8 cellular contexts compared by ENCODE assay signal in genomic region chr6:122472022-122472340, GRCh38. TPM values are rescaled to one million over a fixed set of nuclear protein-coding genes. Genes with fewer than 3 reads are reported as not detected.
A peak's percentile ranks its signal among the peaks of the same experiment; 100 is the strongest.
DNase-seq lines count a peak whose midpoint lies in the region; ATAC-seq, FAIRE-seq and TF ChIP-seq lines count a peak whose summit lies in the region.

No MANE protein-coding gene starts in this region.

- H3K9me3 ChIP-seq in adipocyte (ENCODE audit: control insufficient read depth, low read length), result no peaks in the 10 kb centered on the region
- H3K9me3 ChIP-seq in kidney (ENCODE audit: control insufficient read depth in 1 of 2, low read length in 2 of 2), result no peaks in the 10 kb centered on the region
- H3K9me3 ChIP-seq in testis, result no peaks in the 10 kb centered on the region

- CTCF ChIA-PET in AG04449 (lab: Yijun Ruan, JAX), result interaction anchor here (2.3 to 5.7 kb wide), 2 partner anchors 19 to 58 kb away, joined by 13 to 58 read pairs; no protein-coding TSS in a partner anchor

- no peaks in the 10 kb centered on the region for H3K27me3 ChIP-seq in adipocyte (replicated peaks; ENCODE audit: control insufficient read depth, insufficient read depth, low read length)
- H3K27me3 ChIP-seq in testis, result no peaks in the 10 kb centered on the region

- no peak for FAIRE-seq in kidney (lab: Jason Lieb, UNC)

- H3K27ac ChIP-seq in kidney (ENCODE audit: low read depth in 2 of 2, low read length in 2 of 2), result peak overlapping the region; percentile 87 to 96
- H3K27ac ChIP-seq in testis, result peak overlapping the region; percentile 93 to 96

- ATAC-seq in GM19438 (IDR thresholded peaks at IDR 0.05; ENCODE audit: low read depth, unreplicated experiment), result peak; percentile 52
- peak; percentile 44 for ATAC-seq in HG03457 (IDR thresholded peaks at IDR 0.05; ENCODE audit: unreplicated experiment)

- H3K4me3 ChIP-seq in AG04449 (ENCODE audit: low read depth, low read length), result peak overlapping the region; percentile 97
- H3K4me3 ChIP-seq in adipocyte (ENCODE audit: low read length), result peak overlapping the region; percentile 98
- peak overlapping the region; percentile 95 to 100 for H3K4me3 ChIP-seq in kidney (ENCODE audit: low read length in 2 of 2)
- peak overlapping the region; percentile 86 to 95 for H3K4me3 ChIP-seq in testis

- TF ChIP-seq POLR2A in testis (IDR thresholded peaks at IDR 0.05), result no peak

- H3K9ac ChIP-seq in adipocyte (ENCODE audit: low read length) (peak overlapping the region; percentile 98), kidney (ENCODE audit: low read length in 2 of 2) (peak overlapping the region; percentile 79 to 98)

- H3K4me1 ChIP-seq in adipocyte (ENCODE audit: control insufficient read depth, insufficient read depth, low read length), result peaks cover 19% of the 10 kb centered on the region
- peaks cover 3 to 4% of the 10 kb centered on the region in 2 donors for H3K4me1 ChIP-seq in kidney (ENCODE audit: control insufficient read depth in 1 of 2, insufficient read depth in 1 of 2, low read depth in 1 of 2, low read length in 2 of 2)
- H3K4me1 ChIP-seq in testis, result peaks cover 7% of the 10 kb centered on the region

- TF ChIP-seq CTCF in AG04449 (IDR thresholded peaks at IDR 0.05; ENCODE audit: insufficient read depth, low read length, missing control alignments) (no peak), kidney (IDR thresholded peaks at IDR 0.05; ENCODE audit: borderline replicate concordance, extremely low read depth, insufficient read depth) (no peak), testis (IDR thresholded peaks at IDR 0.05) (no peak)

- 1% methylated on average over 8 of the region's 8 CpGs for WGBS in testis, 2 donors

- intact Hi-C loops in kidney (cut with DNase I) (no loop called here), testis (cut with DNase I; ENCODE audit: low total_unique reads) (no loop called here)

- POLR2A ChIA-PET in AG04449 (lab: Yijun Ruan, JAX), result interaction anchor here (0.7 to 1.5 kb wide), 3 partner anchors 73 to 317 kb away, joined by 3 to 5 read pairs (median 4); partner anchors contain the start of genes HSF2 and SMPDL3A

- H3K36me3 ChIP-seq in adipocyte (ENCODE audit: control insufficient read depth, insufficient read depth, low read length, severe bottlenecking) (no peaks in the 10 kb centered on the region), kidney (ENCODE audit: control insufficient read depth in 1 of 2, insufficient read depth in 2 of 2, low read length in 2 of 2) (no peaks in the 10 kb centered on the region), testis (ENCODE audit: low read depth, missing control alignments) (no peaks in the 10 kb centered on the region)

- DNase-seq in AG04449 (ENCODE audit: low read depth, low spot score) (no peak), adipocyte (ENCODE audit: low read depth) (no peak), kidney (no peak), testis (no peak), NCI-H2171 (lab: John Stamatoyannopoulos, UW) (no peak), hippocampal formation (lab: John Stamatoyannopoulos, UW) (no peak)

RNA-seq across cellular contexts. Expression of gene SERINC1, which starts 0.4 kb away (rescaled TPM):
- 214 TPM for total RNA-seq in kidney
- 130 TPM for polyA plus RNA-seq in kidney (ENCODE audit: insufficient read depth, low read depth, low replicate concordance)
- 100 to 1,000 TPM; 114 to 142 TPM for total RNA-seq in testis
- 83.8 TPM for polyA plus RNA-seq in testis (ENCODE audit: insufficient read depth, low read depth, low replicate concordance)
